24 cellular contexts compared by ENCODE assay signal in the genomic region with DNA sequence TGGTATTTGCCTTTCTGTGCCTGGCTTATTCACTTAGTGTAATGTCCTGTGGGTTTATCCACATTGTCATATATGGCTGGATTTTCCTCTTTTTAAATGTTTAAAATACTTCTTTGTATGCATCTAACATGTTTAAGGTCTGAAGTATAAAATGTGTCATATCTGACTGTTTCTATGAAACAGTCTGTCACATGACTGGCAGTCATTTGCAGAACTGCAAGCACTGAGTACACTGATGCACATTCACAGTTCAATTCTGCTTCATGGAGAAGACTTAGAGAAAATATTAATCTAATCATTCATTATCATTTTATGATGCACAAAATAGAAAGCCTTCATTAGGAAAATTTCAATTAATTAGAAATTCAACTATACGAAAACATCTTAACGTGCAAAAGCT.
"Had no signal": no experiment of that assay in that cellular context is flagged by ENCODE, and none has a peak within 500 bp of the region (broad histone marks: within the 10 kb centered on the region; RNA-seq: fewer than 3 reads in every experiment).

No MANE protein-coding gene starts in this region.

- H3K36me3 Mint-ChIP-seq: IgD-negative memory B cell had no signal

- FAIRE-seq: HTR-8/SVneo had no signal

- H3K27ac Mint-ChIP-seq: IgD-negative memory B cell had no signal

- H3K36me3 ChIP-seq: MG63, SJSA1 had no signal

- H3K4me3 ChIP-seq: MG63, SJSA1, SK-N-MC had no signal

- H3K27ac ChIP-seq: HL-60, SJSA1, SK-N-MC had no signal

- H3K4me3 Mint-ChIP-seq: IgD-negative memory B cell had no signal

- H3K9me3 ChIP-seq: MG63, SJSA1 had no signal

- DNase-seq: KBM-7, MG63, MV-4-11, NCI-H1048, NCI-H1105, NCI-H1417, NCI-H1436 treated with DMSO at 0.1 percent for 48 hours, NCI-H1694, NCI-H187 treated with DMSO at 0.1 percent for 48 hours, NCI-H2081, NCI-H2107, NCI-H2227 treated with DMSO at 0.1 percent for 48 hours, NCI-H510A, NCI-H524 treated with DMSO at 0.1 percent for 48 hours, NCI-H69, NCI-H774, Right ventricle myocardium superior, RPMI8226, SIG-M5 had no signal

- H3K4me1 Mint-ChIP-seq: IgD-negative memory B cell had no signal

- H3K27me3 ChIP-seq: MG63, SJSA1 had no signal

- H3K9me3 Mint-ChIP-seq: IgD-negative memory B cell had no signal
